ENCODE assay signal across 24 cellular contexts in genomic region chr14:86346818-86347384, GRCh38.
DNase-seq lines count a peak whose midpoint lies in the region; ATAC-seq and TF ChIP-seq lines count a peak whose summit lies in the region.
"Had no signal": no experiment of that assay in that cellular context is flagged by ENCODE, and none has a peak within 500 bp of the region (broad histone marks: within the 10 kb centered on the region; RNA-seq: fewer than 3 reads in every experiment).

No MANE protein-coding gene starts in this region.

- DNase-seq in activated T-cell treated with anti-CD3 and anti-CD28 coated beads, Interleukin-2, amount 50 U/mL, for 4 hours: no peak
- DNase-seq in activated T-cell treated with anti-CD3 and anti-CD28 coated beads, Interleukin-2, amount 50 U/mL, for 24 hours: no peak
- no peak for DNase-seq in HFFc6
- peak; percentile 34 for DNase-seq in RPMI8226
- no peak for DNase-seq in natural killer cell treated with Interleukin-12 subunit alpha and Interleukin-12 subunit beta and Interleukin-15 and Interleukin-18, amount 100 ng/mL, for 72 hours (ENCODE audit: low spot score)
- no peak for DNase-seq in NCI-H774 (lab: John Stamatoyannopoulos, UW)
- DNase-seq: activated CD4-positive, alpha-beta memory T cell treated with anti-CD3 and anti-CD28 coated beads, Interleukin-2, amount 10 ng/mL, durations not matched to agents 7 days and 5 days; body of pancreas; CD4-positive, alpha-beta T cell; endodermal cell; GF-D8; left cardiac atrium; naive thymus-derived CD8-positive, alpha-beta T cell; NCI-H1048; NCI-H510A; SHP77; stimulated activated CD4-positive, alpha-beta T cell treated with anti-CD3 and anti-CD28 coated beads, Interleukin-15, amount 100 ng/mL, for 24 hours; T-cell had no signal

- TF ChIP-seq CTCF in HFFc6 (IDR thresholded peaks at IDR 0.05): no peak

- peak overlapping the region; percentile 16 for H3K4me3 Mint-ChIP-seq in activated T-cell treated with anti-CD3 and anti-CD28 coated beads, Interleukin-2, amount 50 U/mL, for 4 hours
- H3K4me3 Mint-ChIP-seq in activated T-cell treated with anti-CD3 and anti-CD28 coated beads, Interleukin-2, amount 50 U/mL, for 24 hours: no peak overlapping the region
- H3K4me3 Mint-ChIP-seq in HFFc6: peak overlapping the region; percentile 31
- peak overlapping the region; percentile 26 for H3K4me3 Mint-ChIP-seq in natural killer cell treated with Interleukin-12 subunit alpha and Interleukin-12 subunit beta and Interleukin-15 and Interleukin-18, amount 100 ng/mL, for 72 hours
- H3K4me3 Mint-ChIP-seq: activated CD4-positive, alpha-beta memory T cell treated with anti-CD3 and anti-CD28 coated beads, Interleukin-2, amount 10 ng/mL, durations not matched to agents 7 days and 5 days; activated naive CD8-positive, alpha-beta T cell; CD4-positive, alpha-beta T cell; endodermal cell had no signal

- H3K36me3 Mint-ChIP-seq in activated T-cell treated with anti-CD3 and anti-CD28 coated beads, Interleukin-2, amount 50 U/mL, for 4 hours (ENCODE audit: insufficient read depth): no peaks in the 10 kb centered on the region
- no peaks in the 10 kb centered on the region for H3K36me3 Mint-ChIP-seq in activated T-cell treated with anti-CD3 and anti-CD28 coated beads, Interleukin-2, amount 50 U/mL, for 24 hours (ENCODE audit: low read depth)
- no peaks in the 10 kb centered on the region for H3K36me3 Mint-ChIP-seq in HFFc6 (ENCODE audit: low read depth)
- no peaks in the 10 kb centered on the region for H3K36me3 Mint-ChIP-seq in natural killer cell treated with Interleukin-12 subunit alpha and Interleukin-12 subunit beta and Interleukin-15 and Interleukin-18, amount 100 ng/mL, for 72 hours
- H3K36me3 Mint-ChIP-seq: activated naive CD8-positive, alpha-beta T cell; naive thymus-derived CD8-positive, alpha-beta T cell; T-cell had no signal

- H3K27me3 Mint-ChIP-seq in activated T-cell treated with anti-CD3 and anti-CD28 coated beads, Interleukin-2, amount 50 U/mL, for 4 hours (ENCODE audit: low read depth): no peaks in the 10 kb centered on the region
- no peaks in the 10 kb centered on the region for H3K27me3 Mint-ChIP-seq in activated T-cell treated with anti-CD3 and anti-CD28 coated beads, Interleukin-2, amount 50 U/mL, for 24 hours
- no peaks in the 10 kb centered on the region for H3K27me3 Mint-ChIP-seq in HFFc6 (ENCODE audit: insufficient read depth)
- H3K27me3 Mint-ChIP-seq in natural killer cell treated with Interleukin-12 subunit alpha and Interleukin-12 subunit beta and Interleukin-15 and Interleukin-18, amount 100 ng/mL, for 72 hours: no peaks in the 10 kb centered on the region
- H3K27me3 Mint-ChIP-seq: activated CD4-positive, alpha-beta memory T cell treated with anti-CD3 and anti-CD28 coated beads, Interleukin-2, amount 10 ng/mL, durations not matched to agents 7 days and 5 days; activated naive CD8-positive, alpha-beta T cell; CD4-positive, alpha-beta T cell; naive thymus-derived CD8-positive, alpha-beta T cell; T-cell had no signal

- H3K9me3 Mint-ChIP-seq in activated T-cell treated with anti-CD3 and anti-CD28 coated beads, Interleukin-2, amount 50 U/mL, for 4 hours: peaks cover 4% of the 10 kb centered on the region
- no peaks in the 10 kb centered on the region for H3K9me3 Mint-ChIP-seq in activated T-cell treated with anti-CD3 and anti-CD28 coated beads, Interleukin-2, amount 50 U/mL, for 24 hours
- peaks cover 10% of the 10 kb centered on the region; the same call in 1 of the 2 replicates for H3K9me3 Mint-ChIP-seq in HFFc6
- H3K9me3 Mint-ChIP-seq in natural killer cell treated with Interleukin-12 subunit alpha and Interleukin-12 subunit beta and Interleukin-15 and Interleukin-18, amount 100 ng/mL, for 72 hours: peaks cover 2% of the 10 kb centered on the region
- H3K9me3 Mint-ChIP-seq: endodermal cell had no signal

- no peak for ATAC-seq in activated T-cell treated with anti-CD3 and anti-CD28 coated beads, Interleukin-2, amount 50 U/mL, for 4 hours
- peak in 1 of 2 donors; percentile 40 for ATAC-seq in natural killer cell treated with Interleukin-12 subunit alpha and Interleukin-12 subunit beta and Interleukin-15 and Interleukin-18, amount 100 ng/mL, for 72 hours
- no peak for ATAC-seq in GM21526 (IDR thresholded peaks at IDR 0.05; ENCODE audit: low FRiP score, unreplicated experiment)
- ATAC-seq in HG02571 (IDR thresholded peaks at IDR 0.05; ENCODE audit: unreplicated experiment): no peak
- ATAC-seq: body of pancreas; K562; left cardiac atrium; naive thymus-derived CD8-positive, alpha-beta T cell; sciatic nerve; T-cell had no signal

- peaks cover 3% of the 10 kb centered on the region for H3K4me1 Mint-ChIP-seq in activated T-cell treated with anti-CD3 and anti-CD28 coated beads, Interleukin-2, amount 50 U/mL, for 4 hours (ENCODE audit: low read depth)
- H3K4me1 Mint-ChIP-seq in activated T-cell treated with anti-CD3 and anti-CD28 coated beads, Interleukin-2, amount 50 U/mL, for 24 hours (ENCODE audit: low read depth): peaks cover 4% of the 10 kb centered on the region
- peaks cover 7% of the 10 kb centered on the region; the same call in 1 of the 2 replicates for H3K4me1 Mint-ChIP-seq in HFFc6 (ENCODE audit: low read depth)
- peaks cover 7 to 10% of the 10 kb centered on the region in 2 donors for H3K4me1 Mint-ChIP-seq in natural killer cell treated with Interleukin-12 subunit alpha and Interleukin-12 subunit beta and Interleukin-15 and Interleukin-18, amount 100 ng/mL, for 72 hours (ENCODE audit: low read depth in 2 of 2)

- no peak overlapping the region for H3K27ac Mint-ChIP-seq in activated T-cell treated with anti-CD3 and anti-CD28 coated beads, Interleukin-2, amount 50 U/mL, for 24 hours
- H3K27ac Mint-ChIP-seq in HFFc6: no peak overlapping the region
- H3K27ac Mint-ChIP-seq in natural killer cell treated with Interleukin-12 subunit alpha and Interleukin-12 subunit beta and Interleukin-15 and Interleukin-18, amount 100 ng/mL, for 72 hours: peak overlapping the region in 1 of 2 donors; percentile 84
- H3K27ac Mint-ChIP-seq: activated CD4-positive, alpha-beta memory T cell treated with anti-CD3 and anti-CD28 coated beads, Interleukin-2, amount 10 ng/mL, durations not matched to agents 7 days and 5 days; activated naive CD8-positive, alpha-beta T cell; activated T-helper 1 cell treated with anti-CD3 and anti-CD28 coated beads, Interleukin-12 subunit alpha, Interleukin-12 subunit beta, Interleukin-2, Interleukin-4 antibody, amounts not matched to agents 30 ng/mL and 10 ng/mL and 1 ng/mL, durations not matched to agents 14 hours and 24 hours and 36 hours; CD4-positive, alpha-beta T cell had no signal
